Comparison of ENCODE assay signal across 8 cellular contexts in genomic region chr12:55742719-55743130, GRCh38. TPM values are rescaled to one million over a fixed set of nuclear protein-coding genes. Genes with fewer than 3 reads are reported as not detected.
DNase-seq lines count a peak whose midpoint lies in the region; ATAC-seq, FAIRE-seq and TF ChIP-seq lines count a peak whose summit lies in the region.

GDF11 (plus strand) TSS chr12:55743122; CDS start chr12:55743317, 195 bp downstream.

- peak within 1 kb of the TSS; percentile 73 for H3K27ac Mint-ChIP-seq in activated naive CD8-positive, alpha-beta T cell treated with anti-CD3 and anti-CD28 coated beads, Interleukin-2, amount 10 ng/mL, durations not matched to agents 7 days and 5 days

- ATAC-seq in GM21786 (IDR thresholded peaks at IDR 0.05; ENCODE audit: unreplicated experiment) (peak; percentile 31), heart left ventricle (peak; percentile 22 to 75 (median 69)), pancreas (peak in 3 of 4 donors; percentile 45 to 59 (median 57))
- peak; percentile 60 for ATAC-seq in activated naive CD8-positive, alpha-beta T cell treated with anti-CD3 and anti-CD28 coated beads, Interleukin-2, amount 10 ng/mL, durations not matched to agents 7 days and 5 days (ENCODE audit: low read depth)

- FAIRE-seq in pancreas (lab: Jason Lieb, UNC) = no peak

- peak; percentile 88 to 91 for TF ChIP-seq POLR2A in heart left ventricle (IDR thresholded peaks at IDR 0.05)

- peak within 1 kb of the TSS; percentile 87 for H3K4me3 Mint-ChIP-seq in activated naive CD8-positive, alpha-beta T cell treated with anti-CD3 and anti-CD28 coated beads, Interleukin-2, amount 10 ng/mL, durations not matched to agents 7 days and 5 days

- H3K4me1 ChIP-seq in heart left ventricle = peaks cover 0 to 56% (median 36%) of the 10 kb centered on the region in 12 donors
- H3K4me1 ChIP-seq in pancreas = peaks cover 0 to 10% (median 3%) of the 10 kb centered on the region in 3 donors
- no peaks in the 10 kb centered on the region for H3K4me1 ChIP-seq in urinary bladder (ENCODE audit: insufficient read depth)

- intact Hi-C loops in heart left ventricle (cut with DNase I) (loop anchor here in 4 of 10 donors (5.0 to 10.0 kb wide), 6 partner anchors 55 to 300 kb away; partner anchors contain the start of genes RPS26 (in 2 of the 4), IKZF4 (in 1 of the 4), ORMDL2 (in 1 of the 4) and SARNP (in 1 of the 4)), pancreas (cut with DNase I) (loop anchor here in 1 of 3 donors (10.0 kb wide), 1 partner anchor 192 kb away; the partner anchor contains the start of gene DGKA)

- TF ChIP-seq CTCF in heart left ventricle (IDR thresholded peaks at IDR 0.05) (no peak), pancreas (IDR thresholded peaks at IDR 0.05) (no peak)

- H3K27me3 ChIP-seq in heart left ventricle (peaks cover 0 to 6% (median 0%) of the 10 kb centered on the region in 9 donors), pancreas (no peaks in the 10 kb centered on the region)

- peaks cover 41% of the 10 kb centered on the region for H3K4me1 Mint-ChIP-seq in activated naive CD8-positive, alpha-beta T cell treated with anti-CD3 and anti-CD28 coated beads, Interleukin-2, amount 10 ng/mL, durations not matched to agents 7 days and 5 days

- H3K9me3 Mint-ChIP-seq in activated naive CD8-positive, alpha-beta T cell treated with anti-CD3 and anti-CD28 coated beads, Interleukin-2, amount 10 ng/mL, durations not matched to agents 7 days and 5 days = no peaks in the 10 kb centered on the region

- H3K4me3 ChIP-seq in heart left ventricle (peak within 1 kb of the TSS; percentile 54 to 93 (median 75)), pancreas (peak within 1 kb of the TSS; percentile 26 to 71 (median 40)), urinary bladder (ENCODE audit: low read depth, low read length) (peak within 1 kb of the TSS; percentile 76)

- POLR2A ChIA-PET in activated naive CD8-positive, alpha-beta T cell treated with anti-CD3 and anti-CD28 coated beads, Interleukin-2, amount 10 ng/mL, durations not matched to agents 7 days and 5 days (lab: Charles Lee) = interaction anchor here (0.6 to 2.4 kb wide), 6 partner anchors 13 to 314 kb away, joined by 3 to 8 read pairs (median 4); partner anchors contain the start of genes ORMDL2, PYM1 and SARNP

- DNase-seq in COLO668 (lab: John Stamatoyannopoulos, UW; ENCODE audit: unreplicated experiment) (peak; percentile 58), NCI-H1092 (lab: John Stamatoyannopoulos, UW) (peak; percentile 82), SW 1271 (lab: John Stamatoyannopoulos, UW) (peak; percentile 37 to 66), heart left ventricle (peak; percentile 84 to 89 (median 87)), pancreas (peak in 4 of 6 donors; percentile 49 to 81 (median 62))
- DNase-seq in activated naive CD8-positive, alpha-beta T cell treated with anti-CD3 and anti-CD28 coated beads, Interleukin-2, amount 10 ng/mL, durations not matched to agents 7 days and 5 days = peak; percentile 77

- WGBS in heart left ventricle, 4 donors = 0 to 1% (median 1%) methylated on average over 16 to 19 of the region's 19 CpGs
- WGBS in pancreas, 2 donors = 1 to 2% methylated on average over 14 to 19 of the region's 19 CpGs
- WGBS in urinary bladder = under 1% methylated on average over 19 of the region's 19 CpGs

- H3K27me3 Mint-ChIP-seq in activated naive CD8-positive, alpha-beta T cell treated with anti-CD3 and anti-CD28 coated beads, Interleukin-2, amount 10 ng/mL, durations not matched to agents 7 days and 5 days = peaks cover 4% of the 10 kb centered on the region

- H3K36me3 ChIP-seq in heart left ventricle = no peaks in the 10 kb centered on the region
- no peaks in the 10 kb centered on the region for H3K36me3 ChIP-seq in pancreas
- no peaks in the 10 kb centered on the region for H3K36me3 ChIP-seq in urinary bladder (ENCODE audit: insufficient read depth)

- H3K9me3 ChIP-seq in heart left ventricle = no peaks in the 10 kb centered on the region
- H3K9me3 ChIP-seq in pancreas = no peaks in the 10 kb centered on the region

- H3K27ac ChIP-seq in heart left ventricle (peak within 1 kb of the TSS in 10 of 12 donors; percentile 27 to 75 (median 58)), pancreas (no peak within 1 kb of the TSS), urinary bladder (ENCODE audit: low read depth) (no peak within 1 kb of the TSS)

- no peaks in the 10 kb centered on the region for H3K36me3 Mint-ChIP-seq in activated naive CD8-positive, alpha-beta T cell treated with anti-CD3 and anti-CD28 coated beads, Interleukin-2, amount 10 ng/mL, durations not matched to agents 7 days and 5 days

RNA-seq across cellular contexts. Expression of gene GDF11, which starts in this region (rescaled TPM):
- total RNA-seq in activated naive CD8-positive, alpha-beta T cell treated with anti-CD3 and anti-CD28 coated beads, Interleukin-2, amount 10 ng/mL, durations not matched to agents 7 days and 5 days = 10 to 100 TPM; 10.2 to 11.5 TPM
- total RNA-seq in heart left ventricle (10 to 100 TPM in 7 of 9 donors, 1 to 10 TPM in 2; 7.8 to 18.2 (median 12.4) TPM), pancreas (1 to 10 TPM in 5 of 6 donors, under 1 TPM in 1; 0.91 to 3.5 (median 1.3) TPM), urinary bladder (5.6 TPM)
- polyA plus RNA-seq in heart left ventricle (10 to 100 TPM in 1 of 2 donors, 1 to 10 TPM in 1; 6.9 to 15.7 TPM), pancreas (1 to 10 TPM in 1 of 2 donors, under 1 TPM in 1; 0.99 to 1.7 TPM), urinary bladder (11.0 TPM)

Comparison
In these comparisons a context has a peak if more than half of its experiments do, and no peak if none do; other contexts are left out.
1. H3K27ac ChIP-seq: peak in heart left ventricle (10 of 12); none in pancreas (0 of 4) and urinary bladder (single experiment).
2. Peak in every context shown above with its lines, with median percentiles within 50 percentile points of each other: DNase-seq, ATAC-seq and H3K4me3 ChIP-seq.